8 cellular contexts compared by ENCODE assay signal in the genomic region with DNA sequence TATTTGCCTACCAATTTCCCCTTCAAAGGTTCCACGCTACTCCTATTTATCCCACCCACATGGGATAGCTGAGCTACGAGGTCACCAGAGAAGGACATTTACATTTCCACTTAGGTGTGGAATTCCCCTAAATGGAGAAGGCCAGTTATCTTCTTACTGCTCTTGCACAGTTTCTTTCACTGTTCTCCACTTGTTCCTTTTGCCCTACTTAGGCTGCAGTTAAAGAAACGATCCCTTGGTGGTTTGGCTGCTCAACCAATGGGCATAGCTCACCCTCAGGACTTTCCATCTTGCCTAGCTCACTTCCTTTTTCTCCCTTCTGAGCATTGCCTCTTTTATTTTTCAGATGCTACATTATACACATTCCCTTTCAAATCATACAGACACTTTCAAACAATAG. TPM values are rescaled to one million over a fixed set of nuclear protein-coding genes. Genes with fewer than 3 reads are reported as not detected.
DNase-seq lines count a peak whose midpoint lies in the region; ATAC-seq and TF ChIP-seq lines count a peak whose summit lies in the region.

No MANE protein-coding gene starts in this region.

- intact Hi-C loops in mucosa of descending colon (cut with DNase I, micrococcal nuclease) (no loop called here), MCF 10A (cut with micrococcal nuclease) (no loop called here)

- no peaks in the 10 kb centered on the region for H3K9me3 ChIP-seq in mucosa of descending colon

- TF ChIP-seq CTCF in mucosa of descending colon (IDR thresholded peaks at IDR 0.05) = no peak
- no peak for TF ChIP-seq CTCF in MCF 10A (IDR thresholded peaks at IDR 0.05; ENCODE audit: unreplicated experiment)

- no peak overlapping the region for H3K27ac Mint-ChIP-seq in MCF 10A (ENCODE audit: low read depth, unreplicated experiment)

- DNase-seq in NOMO-1 (lab: John Stamatoyannopoulos, UW; ENCODE audit: unreplicated experiment in 2 of 2) = peak; percentile 69 to 84
- no peak for DNase-seq in mucosa of descending colon
- DNase-seq in NCI-H187 (lab: John Stamatoyannopoulos, UW) = no peak
- no peak for DNase-seq in SK-N-DZ (ENCODE audit: low spot score)
- no peak for DNase-seq in MCF 10A (ENCODE audit: unreplicated experiment)
- no peak for DNase-seq in activated CD4-positive, CD25-positive, alpha-beta regulatory T cell (lab: John Stamatoyannopoulos, UW)

- no peaks in the 10 kb centered on the region for H3K4me1 ChIP-seq in mucosa of descending colon (ENCODE audit: low read depth)

- H3K9me3 Mint-ChIP-seq in MCF 10A (ENCODE audit: unreplicated experiment) = peaks cover 6% of the 10 kb centered on the region

- H3K27me3 Mint-ChIP-seq in MCF 10A (ENCODE audit: insufficient read depth, unreplicated experiment) = no peaks in the 10 kb centered on the region

- ATAC-seq in GM18868 (IDR thresholded peaks at IDR 0.05; ENCODE audit: unreplicated experiment) (peak; percentile 82), HG02759 (IDR thresholded peaks at IDR 0.05; ENCODE audit: unreplicated experiment) (peak; percentile 78), mucosa of descending colon (peak; percentile 56)

- no peak overlapping the region for H3K4me3 Mint-ChIP-seq in MCF 10A (ENCODE audit: unreplicated experiment)

- POLR2A ChIA-PET in MCF 10A (lab: Yijun Ruan, JAX) = interaction anchor here (5.6 kb wide), 1 partner anchor 10 kb away, joined by 56 read pairs; the partner anchor contains the start of gene NABP1

- peaks cover 8% of the 10 kb centered on the region for H3K4me1 Mint-ChIP-seq in MCF 10A (ENCODE audit: insufficient read depth, unreplicated experiment)

- H3K4me3 ChIP-seq in mucosa of descending colon = no peak overlapping the region

- CTCF ChIA-PET in MCF 10A (lab: Yijun Ruan, JAX) = interaction anchor here (0.9 to 1.6 kb wide), 2 partner anchors 9 to 40 kb away, joined by 3 to 4 read pairs; no protein-coding TSS in a partner anchor

- no peaks in the 10 kb centered on the region for H3K36me3 ChIP-seq in mucosa of descending colon (ENCODE audit: low read depth)

- BruUV-seq in MCF 10A (replicated peaks; lab: Mats Ljungman, UMichigan) = no TSS peak

- no peaks in the 10 kb centered on the region for H3K36me3 Mint-ChIP-seq in MCF 10A (ENCODE audit: insufficient read depth, unreplicated experiment)

RNA-seq across cellular contexts. Expression of gene NABP1, which starts 11.2 kb away (rescaled TPM):
- 10 to 100 TPM; 22.1 to 29.8 (median 27.6) TPM for total RNA-seq in mucosa of descending colon
- polyA plus RNA-seq in SK-N-DZ (2014; cell fraction: cytosol; rRNA removed) = 1.0 and 2.0 TPM in 2 replicates
- polyA plus RNA-seq in SK-N-DZ (2014; cell fraction: nucleus; rRNA removed) = 5.0 and 6.6 TPM in 2 replicates
- total RNA-seq in MCF 10A (2022) = 81.8 and 96.3 TPM in 2 replicates

Comparison
In these comparisons a context has a peak if more than half of its experiments do, and no peak if none do; other contexts are left out.
1. DNase-seq: peak in NOMO-1 (2 of 2); none in mucosa of descending colon (0 of 3), NCI-H187 (0 of 2), SK-N-DZ (single experiment), MCF 10A (single experiment) and activated CD4-positive, CD25-positive, alpha-beta regulatory T cell (0 of 4).
2. Peak in every context shown above with its lines, with median percentiles within 50 percentile points of each other: ATAC-seq.